In the genomic region with DNA sequence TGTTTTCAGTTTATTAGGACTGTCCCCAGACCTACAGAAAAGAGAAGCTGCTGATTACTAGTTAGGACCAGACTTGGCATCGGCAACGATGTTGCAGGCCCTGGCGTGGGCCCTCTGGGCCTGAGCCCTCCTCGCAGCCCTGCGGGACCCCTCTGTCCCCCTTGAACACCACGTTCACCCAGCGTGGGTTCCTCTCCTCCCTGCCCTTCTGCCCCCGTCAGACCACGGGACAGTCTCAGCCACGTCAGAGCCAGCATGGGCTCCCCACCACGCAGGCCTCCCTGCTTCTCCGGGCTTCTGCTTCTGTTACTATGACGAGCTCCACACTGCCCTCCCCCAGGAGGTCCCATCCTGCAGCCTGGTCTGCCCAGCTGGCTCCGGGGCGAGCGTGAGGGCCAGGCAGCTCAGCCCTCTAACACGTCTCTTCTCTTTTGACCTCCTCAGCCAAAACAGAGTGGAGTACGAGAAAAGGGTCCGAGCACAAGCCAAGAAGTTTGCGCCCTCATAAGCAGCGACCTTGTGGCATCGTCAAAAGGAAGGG, we compare ENCODE assay signal across 1 cellular context.
TF ChIP-seq lines count a peak whose summit lies in the region.

No MANE protein-coding gene starts in this region.

TF ChIP-seq in GM12878, 131 proteins besides CTCF, POLR2A, EP300 and RAD21:
- no peak for TF ChIP-seq FOS (IDR thresholded peaks at IDR 0.05; ENCODE audit: borderline replicate concordance, extremely low read depth, insufficient read length)
- TF ChIP-seq ETV6 (conservative IDR thresholded peaks at IDR 0.05 in 1 of 2, IDR thresholded peaks at IDR 0.05 in 1 of 2; ENCODE audit: borderline replicate concordance in 1 of 2, low read depth in 1 of 2): no peak
- TF ChIP-seq ZBED1 (IDR thresholded peaks at IDR 0.05; ENCODE audit: borderline replicate concordance): no peak
- no peak for TF ChIP-seq ZSCAN29 (IDR thresholded peaks at IDR 0.05)
- no peak for TF ChIP-seq JUND (IDR thresholded peaks at IDR 0.05; ENCODE audit: low read depth, low read length)
- TF ChIP-seq RAD51 (IDR thresholded peaks at IDR 0.05): no peak
- no peak for TF ChIP-seq GABPA (IDR thresholded peaks at IDR 0.05; ENCODE audit: low read depth)
- no peak for TF ChIP-seq BCL3 (IDR thresholded peaks at IDR 0.05; ENCODE audit: borderline replicate concordance, insufficient read depth, low read depth, low read length, poor library complexity, severe bottlenecking)
- TF ChIP-seq, protein P1, sequence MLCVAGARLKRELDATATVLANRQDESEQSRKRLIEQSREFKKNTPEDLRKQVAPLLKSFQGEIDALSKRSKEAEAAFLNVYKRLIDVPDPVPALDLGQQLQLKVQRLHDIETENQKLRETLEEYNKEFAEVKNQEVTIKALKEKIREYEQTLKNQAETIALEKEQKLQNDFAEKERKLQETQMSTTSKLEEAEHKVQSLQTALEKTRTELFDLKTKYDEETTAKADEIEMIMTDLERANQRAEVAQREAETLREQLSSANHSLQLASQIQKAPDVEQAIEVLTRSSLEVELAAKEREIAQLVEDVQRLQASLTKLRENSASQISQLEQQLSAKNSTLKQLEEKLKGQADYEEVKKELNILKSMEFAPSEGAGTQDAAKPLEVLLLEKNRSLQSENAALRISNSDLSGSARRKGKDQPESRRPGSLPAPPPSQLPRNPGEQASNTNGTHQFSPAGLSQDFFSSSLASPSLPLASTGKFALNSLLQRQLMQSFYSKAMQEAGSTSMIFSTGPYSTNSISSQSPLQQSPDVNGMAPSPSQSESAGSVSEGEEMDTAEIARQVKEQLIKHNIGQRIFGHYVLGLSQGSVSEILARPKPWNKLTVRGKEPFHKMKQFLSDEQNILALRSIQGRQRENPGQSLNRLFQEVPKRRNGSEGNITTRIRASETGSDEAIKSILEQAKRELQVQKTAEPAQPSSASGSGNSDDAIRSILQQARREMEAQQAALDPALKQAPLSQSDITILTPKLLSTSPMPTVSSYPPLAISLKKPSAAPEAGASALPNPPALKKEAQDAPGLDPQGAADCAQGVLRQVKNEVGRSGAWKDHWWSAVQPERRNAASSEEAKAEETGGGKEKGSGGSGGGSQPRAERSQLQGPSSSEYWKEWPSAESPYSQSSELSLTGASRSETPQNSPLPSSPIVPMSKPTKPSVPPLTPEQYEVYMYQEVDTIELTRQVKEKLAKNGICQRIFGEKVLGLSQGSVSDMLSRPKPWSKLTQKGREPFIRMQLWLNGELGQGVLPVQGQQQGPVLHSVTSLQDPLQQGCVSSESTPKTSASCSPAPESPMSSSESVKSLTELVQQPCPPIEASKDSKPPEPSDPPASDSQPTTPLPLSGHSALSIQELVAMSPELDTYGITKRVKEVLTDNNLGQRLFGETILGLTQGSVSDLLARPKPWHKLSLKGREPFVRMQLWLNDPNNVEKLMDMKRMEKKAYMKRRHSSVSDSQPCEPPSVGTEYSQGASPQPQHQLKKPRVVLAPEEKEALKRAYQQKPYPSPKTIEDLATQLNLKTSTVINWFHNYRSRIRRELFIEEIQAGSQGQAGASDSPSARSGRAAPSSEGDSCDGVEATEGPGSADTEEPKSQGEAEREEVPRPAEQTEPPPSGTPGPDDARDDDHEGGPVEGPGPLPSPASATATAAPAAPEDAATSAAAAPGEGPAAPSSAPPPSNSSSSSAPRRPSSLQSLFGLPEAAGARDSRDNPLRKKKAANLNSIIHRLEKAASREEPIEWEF (IDR thresholded peaks at IDR 0.05; ENCODE audit: insufficient replicate concordance, low read depth, low read length): no peak
- no peak for TF ChIP-seq RBBP5 (conservative IDR thresholded peaks at IDR 0.05)
- TF ChIP-seq EGR1 (IDR thresholded peaks at IDR 0.05; ENCODE audit: borderline replicate concordance in 1 of 2, low read depth in 2 of 2, low read length in 2 of 2): no peak
- TF ChIP-seq MEF2A (IDR thresholded peaks at IDR 0.05; ENCODE audit: insufficient read depth, low read depth, low read length): no peak
- no peak for TF ChIP-seq CEBPB (IDR thresholded peaks at IDR 0.05; ENCODE audit: borderline replicate concordance in 1 of 2, low read depth in 2 of 2, low read length in 2 of 2)
- no peak for TF ChIP-seq E2F4 (IDR thresholded peaks at IDR 0.05; ENCODE audit: low read depth, low read length)
- TF ChIP-seq ZZZ3 (IDR thresholded peaks at IDR 0.05; ENCODE audit: control insufficient read depth, insufficient read length, low read depth): no peak
- TF ChIP-seq, protein P2, sequence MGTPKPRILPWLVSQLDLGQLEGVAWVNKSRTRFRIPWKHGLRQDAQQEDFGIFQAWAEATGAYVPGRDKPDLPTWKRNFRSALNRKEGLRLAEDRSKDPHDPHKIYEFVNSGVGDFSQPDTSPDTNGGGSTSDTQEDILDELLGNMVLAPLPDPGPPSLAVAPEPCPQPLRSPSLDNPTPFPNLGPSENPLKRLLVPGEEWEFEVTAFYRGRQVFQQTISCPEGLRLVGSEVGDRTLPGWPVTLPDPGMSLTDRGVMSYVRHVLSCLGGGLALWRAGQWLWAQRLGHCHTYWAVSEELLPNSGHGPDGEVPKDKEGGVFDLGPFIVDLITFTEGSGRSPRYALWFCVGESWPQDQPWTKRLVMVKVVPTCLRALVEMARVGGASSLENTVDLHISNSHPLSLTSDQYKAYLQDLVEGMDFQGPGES (IDR thresholded peaks at IDR 0.05): no peak
- TF ChIP-seq CBX5 (IDR thresholded peaks at IDR 0.05; ENCODE audit: low read depth): no peak
- TF ChIP-seq TCF3 (IDR thresholded peaks at IDR 0.05; ENCODE audit: borderline replicate concordance, insufficient read depth, low read depth, low read length): no peak
TF ChIP-seq in GM12878: peak in this region for 0.
